ENCODE assay signal across 18 cellular contexts in the genomic region with DNA sequence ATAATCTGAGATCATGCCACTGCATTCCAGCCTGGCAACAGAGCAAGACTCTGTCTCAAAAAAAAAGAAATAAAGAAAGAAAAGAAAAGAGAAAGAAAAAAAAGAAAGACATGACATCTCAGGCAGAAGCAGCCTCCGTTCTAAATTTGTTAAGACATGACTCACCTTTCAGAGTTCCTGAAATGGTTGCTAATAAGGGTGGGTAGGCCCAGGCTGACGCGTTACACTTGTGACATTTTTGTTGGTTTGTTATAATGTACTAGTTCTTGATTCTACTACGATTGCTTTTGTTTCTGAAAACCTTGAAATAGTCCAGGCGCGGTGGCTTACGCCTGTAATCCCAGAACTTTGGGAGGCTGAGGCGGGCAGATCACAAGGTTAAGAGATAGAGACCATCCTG. TPM values are rescaled to one million over a fixed set of nuclear protein-coding genes. Genes with fewer than 3 reads are reported as not detected.
DNase-seq lines count a peak whose midpoint lies in the region; ATAC-seq and TF ChIP-seq lines count a peak whose summit lies in the region.
"Had no signal": no experiment of that assay in that cellular context is flagged by ENCODE, and none has a peak within 500 bp of the region (broad histone marks: within the 10 kb centered on the region; RNA-seq: fewer than 3 reads in every experiment).

No MANE protein-coding gene starts in this region.

- peaks cover 3% of the 10 kb centered on the region for H3K4me1 Mint-ChIP-seq in stimulated activated naive CD8-positive, alpha-beta T cell treated with anti-CD3 and anti-CD28 coated beads, Interleukin-15, Interleukin-2, amounts not matched to agents 100 ng/mL and 50 ng/mL, for 24 hours (ENCODE audit: low read depth)
- no peaks in the 10 kb centered on the region for H3K4me1 Mint-ChIP-seq in stimulated activated naive CD8-positive, alpha-beta T cell treated with anti-CD3 and anti-CD28 coated beads, Interleukin-15, amount 100 ng/mL, for 72 hours
- H3K4me1 Mint-ChIP-seq: GM23338 had no signal

- no peak overlapping the region for H3K4me3 ChIP-seq in breast epithelium
- H3K4me3 ChIP-seq: GM23338, SJSA1 had no signal

- H3K27ac ChIP-seq in breast epithelium, result no peak overlapping the region
- H3K27ac ChIP-seq: HL-60, SJSA1 had no signal

- intact Hi-C loops in head of caudate nucleus (cut with DNase I) (no loop called here), breast epithelium (cut with DNase I; ENCODE audit: low total_unique reads) (no loop called here)

- DNase-seq in stimulated activated naive CD8-positive, alpha-beta T cell treated with anti-CD3 and anti-CD28 coated beads, Interleukin-15, amount 100 ng/mL, for 72 hours, result no peak
- peak; percentile 61 for DNase-seq in NOMO-1 treated with DMSO at 0.1 percent for 48 hours (lab: John Stamatoyannopoulos, UW; ENCODE audit: unreplicated experiment)
- DNase-seq in head of caudate nucleus, result peak in 22 of 42 donors; percentile 4 to 61 (median 32)
- DNase-seq in HT-29 (ENCODE audit: low spot score), result no peak
- no peak for DNase-seq in breast epithelium (ENCODE audit: low spot score in 2 of 2)
- DNase-seq: CD4-positive, CD25-positive, alpha-beta regulatory T cell; DMS79 treated with DMSO at 0.1 percent for 48 hours; GF-D8; KBM-7; NCI-H1417; NCI-H2029; NCI-H2171 treated with DMSO at 0.1 percent for 48 hours; NCI-H82 had no signal

- no peak overlapping the region for H3K4me3 Mint-ChIP-seq in stimulated activated naive CD8-positive, alpha-beta T cell treated with anti-CD3 and anti-CD28 coated beads, Interleukin-15, Interleukin-2, amounts not matched to agents 100 ng/mL and 50 ng/mL, for 24 hours
- H3K4me3 Mint-ChIP-seq in stimulated activated naive CD8-positive, alpha-beta T cell treated with anti-CD3 and anti-CD28 coated beads, Interleukin-15, amount 100 ng/mL, for 72 hours, result no peak overlapping the region
- H3K4me3 Mint-ChIP-seq: CD4-positive, CD25-positive, alpha-beta regulatory T cell; GM23338 had no signal

- peak overlapping the region; percentile 21 for H3K27ac Mint-ChIP-seq in stimulated activated naive CD8-positive, alpha-beta T cell treated with anti-CD3 and anti-CD28 coated beads, Interleukin-15, Interleukin-2, amounts not matched to agents 100 ng/mL and 50 ng/mL, for 24 hours
- H3K27ac Mint-ChIP-seq in stimulated activated naive CD8-positive, alpha-beta T cell treated with anti-CD3 and anti-CD28 coated beads, Interleukin-15, amount 100 ng/mL, for 72 hours, result no peak overlapping the region
- H3K27ac Mint-ChIP-seq: CD4-positive, CD25-positive, alpha-beta regulatory T cell; GM23338 had no signal

- H3K9me3 ChIP-seq in breast epithelium, result no peaks in the 10 kb centered on the region
- H3K9me3 ChIP-seq: SJSA1 had no signal

- H3K36me3 Mint-ChIP-seq in stimulated activated naive CD8-positive, alpha-beta T cell treated with anti-CD3 and anti-CD28 coated beads, Interleukin-15, Interleukin-2, amounts not matched to agents 100 ng/mL and 50 ng/mL, for 24 hours (ENCODE audit: low read depth), result peaks cover 4% of the 10 kb centered on the region

- H3K9me3 Mint-ChIP-seq in stimulated activated naive CD8-positive, alpha-beta T cell treated with anti-CD3 and anti-CD28 coated beads, Interleukin-15, Interleukin-2, amounts not matched to agents 100 ng/mL and 50 ng/mL, for 24 hours, result no peaks in the 10 kb centered on the region
- no peaks in the 10 kb centered on the region for H3K9me3 Mint-ChIP-seq in stimulated activated naive CD8-positive, alpha-beta T cell treated with anti-CD3 and anti-CD28 coated beads, Interleukin-15, amount 100 ng/mL, for 72 hours
- H3K9me3 Mint-ChIP-seq: CD4-positive, CD25-positive, alpha-beta regulatory T cell; GM23338 had no signal

- no peak for TF ChIP-seq POLR2A in breast epithelium (IDR thresholded peaks at IDR 0.05)

- H3K27me3 Mint-ChIP-seq in stimulated activated naive CD8-positive, alpha-beta T cell treated with anti-CD3 and anti-CD28 coated beads, Interleukin-15, Interleukin-2, amounts not matched to agents 100 ng/mL and 50 ng/mL, for 24 hours, result no peaks in the 10 kb centered on the region
- no peaks in the 10 kb centered on the region for H3K27me3 Mint-ChIP-seq in stimulated activated naive CD8-positive, alpha-beta T cell treated with anti-CD3 and anti-CD28 coated beads, Interleukin-15, amount 100 ng/mL, for 72 hours
- H3K27me3 Mint-ChIP-seq: CD4-positive, CD25-positive, alpha-beta regulatory T cell had no signal

- H3K4me1 ChIP-seq in breast epithelium, result no peaks in the 10 kb centered on the region
- H3K4me1 ChIP-seq: SJSA1 had no signal

- no peak for ATAC-seq in stimulated activated naive CD8-positive, alpha-beta T cell treated with anti-CD3 and anti-CD28 coated beads, Interleukin-15, amount 100 ng/mL, for 72 hours
- no peak for ATAC-seq in GM21619 (IDR thresholded peaks at IDR 0.05; ENCODE audit: unreplicated experiment)
- ATAC-seq: GM23338 had no signal

- no peaks in the 10 kb centered on the region for H3K36me3 ChIP-seq in breast epithelium
- H3K36me3 ChIP-seq: SJSA1 had no signal

- no peaks in the 10 kb centered on the region for H3K27me3 ChIP-seq in breast epithelium
- H3K27me3 ChIP-seq: SJSA1 had no signal

- TF ChIP-seq CTCF in breast epithelium (IDR thresholded peaks at IDR 0.05), result no peak

RNA-seq across cellular contexts. Expression of a gene that starts 21.0 kb away (rescaled TPM):
- total RNA-seq in HT-29 (2014; rRNA removed; shearing (Covaris generic)), result 9.1 and 11.3 TPM in 2 replicates
- total RNA-seq in breast epithelium, result 10 to 100 TPM; 24.7 to 37.3 (median 30.2) TPM

RNA-seq across cellular contexts. Expression of a gene that starts 30.0 kb away (rescaled TPM):
- total RNA-seq in HT-29 (2014; rRNA removed; shearing (Covaris generic)), result 54.9 and 56.2 TPM in 2 replicates
- total RNA-seq in breast epithelium, result 10 to 100 TPM; 27.2 to 33.0 (median 30.7) TPM

RNA-seq across cellular contexts. Expression of a gene that starts 41.0 kb away (rescaled TPM):
- 48.0 and 58.7 TPM in 2 replicates for total RNA-seq in HT-29 (2014; rRNA removed; shearing (Covaris generic))
- total RNA-seq in breast epithelium, result 100 to 1,000 TPM in 1 of 3 donors, 10 to 100 TPM in 2; 70.7 to 111 (median 100.0) TPM

Comparison
In these comparisons a context has a peak if more than half of its experiments do, and no peak if none do; other contexts are left out.
1. DNase-seq: peak in NOMO-1 treated with DMSO at 0.1 percent for 48 hours (single experiment) and head of caudate nucleus (22 of 42); none in stimulated activated naive CD8-positive, alpha-beta T cell treated with anti-CD3 and anti-CD28 coated beads, Interleukin-15, amount 100 ng/mL, for 72 hours (0 of 2), HT-29 (single experiment) and breast epithelium (0 of 2).